In the genomic region with DNA sequence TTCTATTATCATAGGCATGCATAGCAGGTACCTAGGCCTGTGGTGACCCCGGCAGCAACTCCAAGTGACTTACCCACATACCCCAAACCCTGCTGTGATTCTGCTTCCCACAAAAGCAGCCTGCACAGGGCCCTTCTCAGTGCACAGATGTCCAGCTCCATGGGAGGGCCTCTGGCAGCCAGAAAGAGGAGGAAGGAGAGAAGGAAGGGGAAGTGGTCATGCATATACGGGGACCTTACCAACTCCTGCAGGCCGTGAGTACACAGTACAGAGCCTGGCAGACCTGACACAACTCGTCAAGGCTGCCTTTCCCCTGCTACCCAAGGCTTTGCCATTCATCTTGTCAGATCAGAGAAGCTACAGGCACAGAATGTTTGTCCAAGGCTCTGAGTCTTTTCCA, we compare ENCODE assay signal across 1 cellular context.
TF ChIP-seq lines count a peak whose summit lies in the region.

No MANE protein-coding gene starts in this region.

TF ChIP-seq in HepG2, 621 proteins besides CTCF, POLR2A, EP300 and RAD21 (continued from another document):
- TF ChIP-seq, protein P1, sequence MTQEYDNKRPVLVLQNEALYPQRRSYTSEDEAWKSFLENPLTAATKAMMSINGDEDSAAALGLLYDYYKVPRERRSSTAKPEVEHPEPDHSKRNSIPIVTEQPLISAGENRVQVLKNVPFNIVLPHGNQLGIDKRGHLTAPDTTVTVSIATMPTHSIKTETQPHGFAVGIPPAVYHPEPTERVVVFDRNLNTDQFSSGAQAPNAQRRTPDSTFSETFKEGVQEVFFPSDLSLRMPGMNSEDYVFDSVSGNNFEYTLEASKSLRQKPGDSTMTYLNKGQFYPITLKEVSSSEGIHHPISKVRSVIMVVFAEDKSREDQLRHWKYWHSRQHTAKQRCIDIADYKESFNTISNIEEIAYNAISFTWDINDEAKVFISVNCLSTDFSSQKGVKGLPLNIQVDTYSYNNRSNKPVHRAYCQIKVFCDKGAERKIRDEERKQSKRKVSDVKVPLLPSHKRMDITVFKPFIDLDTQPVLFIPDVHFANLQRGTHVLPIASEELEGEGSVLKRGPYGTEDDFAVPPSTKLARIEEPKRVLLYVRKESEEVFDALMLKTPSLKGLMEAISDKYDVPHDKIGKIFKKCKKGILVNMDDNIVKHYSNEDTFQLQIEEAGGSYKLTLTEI (CRISPR knock-in tag; conservative IDR thresholded peaks at IDR 0.05) = no peak
- TF ChIP-seq, protein P2, sequence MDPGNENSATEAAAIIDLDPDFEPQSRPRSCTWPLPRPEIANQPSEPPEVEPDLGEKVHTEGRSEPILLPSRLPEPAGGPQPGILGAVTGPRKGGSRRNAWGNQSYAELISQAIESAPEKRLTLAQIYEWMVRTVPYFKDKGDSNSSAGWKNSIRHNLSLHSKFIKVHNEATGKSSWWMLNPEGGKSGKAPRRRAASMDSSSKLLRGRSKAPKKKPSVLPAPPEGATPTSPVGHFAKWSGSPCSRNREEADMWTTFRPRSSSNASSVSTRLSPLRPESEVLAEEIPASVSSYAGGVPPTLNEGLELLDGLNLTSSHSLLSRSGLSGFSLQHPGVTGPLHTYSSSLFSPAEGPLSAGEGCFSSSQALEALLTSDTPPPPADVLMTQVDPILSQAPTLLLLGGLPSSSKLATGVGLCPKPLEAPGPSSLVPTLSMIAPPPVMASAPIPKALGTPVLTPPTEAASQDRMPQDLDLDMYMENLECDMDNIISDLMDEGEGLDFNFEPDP (CRISPR knock-in tag; conservative IDR thresholded peaks at IDR 0.05) = no peak
- TF ChIP-seq, protein P3, sequence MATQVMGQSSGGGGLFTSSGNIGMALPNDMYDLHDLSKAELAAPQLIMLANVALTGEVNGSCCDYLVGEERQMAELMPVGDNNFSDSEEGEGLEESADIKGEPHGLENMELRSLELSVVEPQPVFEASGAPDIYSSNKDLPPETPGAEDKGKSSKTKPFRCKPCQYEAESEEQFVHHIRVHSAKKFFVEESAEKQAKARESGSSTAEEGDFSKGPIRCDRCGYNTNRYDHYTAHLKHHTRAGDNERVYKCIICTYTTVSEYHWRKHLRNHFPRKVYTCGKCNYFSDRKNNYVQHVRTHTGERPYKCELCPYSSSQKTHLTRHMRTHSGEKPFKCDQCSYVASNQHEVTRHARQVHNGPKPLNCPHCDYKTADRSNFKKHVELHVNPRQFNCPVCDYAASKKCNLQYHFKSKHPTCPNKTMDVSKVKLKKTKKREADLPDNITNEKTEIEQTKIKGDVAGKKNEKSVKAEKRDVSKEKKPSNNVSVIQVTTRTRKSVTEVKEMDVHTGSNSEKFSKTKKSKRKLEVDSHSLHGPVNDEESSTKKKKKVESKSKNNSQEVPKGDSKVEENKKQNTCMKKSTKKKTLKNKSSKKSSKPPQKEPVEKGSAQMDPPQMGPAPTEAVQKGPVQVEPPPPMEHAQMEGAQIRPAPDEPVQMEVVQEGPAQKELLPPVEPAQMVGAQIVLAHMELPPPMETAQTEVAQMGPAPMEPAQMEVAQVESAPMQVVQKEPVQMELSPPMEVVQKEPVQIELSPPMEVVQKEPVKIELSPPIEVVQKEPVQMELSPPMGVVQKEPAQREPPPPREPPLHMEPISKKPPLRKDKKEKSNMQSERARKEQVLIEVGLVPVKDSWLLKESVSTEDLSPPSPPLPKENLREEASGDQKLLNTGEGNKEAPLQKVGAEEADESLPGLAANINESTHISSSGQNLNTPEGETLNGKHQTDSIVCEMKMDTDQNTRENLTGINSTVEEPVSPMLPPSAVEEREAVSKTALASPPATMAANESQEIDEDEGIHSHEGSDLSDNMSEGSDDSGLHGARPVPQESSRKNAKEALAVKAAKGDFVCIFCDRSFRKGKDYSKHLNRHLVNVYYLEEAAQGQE (IDR thresholded peaks at IDR 0.05; ENCODE audit: borderline replicate concordance in 1 of 2, low read depth in 1 of 2, low read length in 2 of 2) = no peak
- TF ChIP-seq, protein P4, sequence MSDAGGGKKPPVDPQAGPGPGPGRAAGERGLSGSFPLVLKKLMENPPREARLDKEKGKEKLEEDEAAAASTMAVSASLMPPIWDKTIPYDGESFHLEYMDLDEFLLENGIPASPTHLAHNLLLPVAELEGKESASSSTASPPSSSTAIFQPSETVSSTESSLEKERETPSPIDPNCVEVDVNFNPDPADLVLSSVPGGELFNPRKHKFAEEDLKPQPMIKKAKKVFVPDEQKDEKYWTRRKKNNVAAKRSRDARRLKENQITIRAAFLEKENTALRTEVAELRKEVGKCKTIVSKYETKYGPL (CRISPR knock-in tag; IDR thresholded peaks at IDR 0.05) = no peak
- TF ChIP-seq, protein P5, sequence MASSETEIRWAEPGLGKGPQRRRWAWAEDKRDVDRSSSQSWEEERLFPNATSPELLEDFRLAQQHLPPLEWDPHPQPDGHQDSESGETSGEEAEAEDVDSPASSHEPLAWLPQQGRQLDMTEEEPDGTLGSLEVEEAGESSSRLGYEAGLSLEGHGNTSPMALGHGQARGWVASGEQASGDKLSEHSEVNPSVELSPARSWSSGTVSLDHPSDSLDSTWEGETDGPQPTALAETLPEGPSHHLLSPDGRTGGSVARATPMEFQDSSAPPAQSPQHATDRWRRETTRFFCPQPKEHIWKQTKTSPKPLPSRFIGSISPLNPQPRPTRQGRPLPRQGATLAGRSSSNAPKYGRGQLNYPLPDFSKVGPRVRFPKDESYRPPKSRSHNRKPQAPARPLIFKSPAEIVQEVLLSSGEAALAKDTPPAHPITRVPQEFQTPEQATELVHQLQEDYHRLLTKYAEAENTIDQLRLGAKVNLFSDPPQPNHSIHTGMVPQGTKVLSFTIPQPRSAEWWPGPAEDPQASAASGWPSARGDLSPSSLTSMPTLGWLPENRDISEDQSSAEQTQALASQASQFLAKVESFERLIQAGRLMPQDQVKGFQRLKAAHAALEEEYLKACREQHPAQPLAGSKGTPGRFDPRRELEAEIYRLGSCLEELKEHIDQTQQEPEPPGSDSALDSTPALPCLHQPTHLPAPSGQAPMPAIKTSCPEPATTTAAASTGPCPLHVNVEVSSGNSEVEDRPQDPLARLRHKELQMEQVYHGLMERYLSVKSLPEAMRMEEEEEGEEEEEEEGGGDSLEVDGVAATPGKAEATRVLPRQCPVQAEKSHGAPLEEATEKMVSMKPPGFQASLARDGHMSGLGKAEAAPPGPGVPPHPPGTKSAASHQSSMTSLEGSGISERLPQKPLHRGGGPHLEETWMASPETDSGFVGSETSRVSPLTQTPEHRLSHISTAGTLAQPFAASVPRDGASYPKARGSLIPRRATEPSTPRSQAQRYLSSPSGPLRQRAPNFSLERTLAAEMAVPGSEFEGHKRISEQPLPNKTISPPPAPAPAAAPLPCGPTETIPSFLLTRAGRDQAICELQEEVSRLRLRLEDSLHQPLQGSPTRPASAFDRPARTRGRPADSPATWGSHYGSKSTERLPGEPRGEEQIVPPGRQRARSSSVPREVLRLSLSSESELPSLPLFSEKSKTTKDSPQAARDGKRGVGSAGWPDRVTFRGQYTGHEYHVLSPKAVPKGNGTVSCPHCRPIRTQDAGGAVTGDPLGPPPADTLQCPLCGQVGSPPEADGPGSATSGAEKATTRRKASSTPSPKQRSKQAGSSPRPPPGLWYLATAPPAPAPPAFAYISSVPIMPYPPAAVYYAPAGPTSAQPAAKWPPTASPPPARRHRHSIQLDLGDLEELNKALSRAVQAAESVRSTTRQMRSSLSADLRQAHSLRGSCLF (CRISPR knock-in tag; IDR thresholded peaks at IDR 0.05; ENCODE audit: borderline replicate concordance) = no peak
- TF ChIP-seq CEBPG (CRISPR knock-in tag; IDR thresholded peaks at IDR 0.05) = no peak
